ENCODE assay signal across 12 cellular contexts in the genomic region with DNA sequence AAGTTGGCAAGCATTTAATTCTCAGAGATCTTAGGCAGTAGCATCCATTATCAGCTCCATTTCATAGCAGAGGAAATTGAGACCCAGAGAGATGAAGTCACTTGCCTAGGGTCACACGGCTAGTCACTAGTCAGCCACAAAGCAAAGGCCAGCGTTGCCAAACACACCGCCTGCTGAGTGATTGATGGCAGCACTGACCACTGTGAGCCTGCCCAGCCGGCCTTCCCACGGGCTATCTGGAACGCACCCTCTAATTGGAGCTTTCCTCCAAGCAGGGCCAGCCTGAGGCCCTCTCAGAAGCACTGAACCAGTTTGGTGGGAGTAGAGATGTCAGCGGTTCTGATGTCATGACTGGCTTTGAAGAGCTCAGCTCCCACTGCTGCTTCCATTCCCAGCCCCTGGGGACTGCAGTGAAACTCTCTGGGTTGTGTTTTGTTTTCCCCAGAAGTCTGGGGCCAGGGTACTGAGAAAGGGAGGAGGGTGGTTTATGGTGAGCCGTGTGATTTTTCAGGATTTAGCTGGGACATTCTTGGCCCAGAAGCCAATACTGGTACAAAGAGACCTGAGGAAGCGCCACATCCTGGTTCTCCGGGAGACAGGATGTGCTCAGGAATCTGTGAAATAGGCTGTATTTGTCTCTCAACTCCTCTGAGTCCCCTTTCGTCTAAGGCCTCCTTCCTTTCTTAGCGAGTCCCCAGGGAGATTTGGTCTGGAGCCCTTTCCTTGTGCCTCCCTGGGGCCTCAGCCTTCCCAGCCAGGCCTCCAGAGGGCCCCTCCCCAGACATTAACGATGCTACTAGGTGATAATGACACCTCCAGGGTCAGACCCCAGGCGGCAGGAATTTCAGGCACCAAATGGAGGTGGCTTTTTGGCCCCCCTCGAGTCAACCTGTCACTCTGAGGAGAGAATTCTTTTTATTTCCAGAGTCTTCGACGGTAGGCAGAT. TPM values are rescaled to one million over a fixed set of nuclear protein-coding genes. Genes with fewer than 3 reads are reported as not detected.
DNase-seq lines count a peak whose midpoint lies in the region; ATAC-seq and TF ChIP-seq lines count a peak whose summit lies in the region.
"Had no signal": no experiment of that assay in that cellular context is flagged by ENCODE, and none has a peak within 500 bp of the region (broad histone marks: within the 10 kb centered on the region; RNA-seq: fewer than 3 reads in every experiment).

No MANE protein-coding gene starts in this region.

- H3K27ac Mint-ChIP-seq in osteocyte (ENCODE audit: unreplicated experiment) = peak overlapping the region; percentile 78
- H3K27ac Mint-ChIP-seq: memory B cell had no signal

- H3K4me3 ChIP-seq in left ventricle myocardium inferior = peak overlapping the region; percentile 2

- H3K9me3 Mint-ChIP-seq in osteocyte (ENCODE audit: unreplicated experiment) = no peaks in the 10 kb centered on the region
- H3K9me3 Mint-ChIP-seq: memory B cell had no signal

- no peaks in the 10 kb centered on the region for H3K36me3 Mint-ChIP-seq in osteocyte (ENCODE audit: unreplicated experiment)
- H3K36me3 Mint-ChIP-seq: memory B cell had no signal

- peaks cover 39% of the 10 kb centered on the region for H3K4me1 ChIP-seq in left ventricle myocardium inferior

- DNase-seq in Caki2 (ENCODE audit: low read depth) (peak; percentile 62), amniotic epithelial cell (ENCODE audit: low read depth) (peak; percentile 83), left ventricle myocardium inferior (peak; percentile 75), osteocyte (ENCODE audit: extremely low spot score, unreplicated experiment) (peak; percentile 87), NCI-H226 (no peak), NCI-H345 (lab: John Stamatoyannopoulos, UW) (no peak)
- DNase-seq: amniotic stem cell, NCI-H526, WERI-Rb-1 had no signal

- no peak overlapping the region for H3K4me3 Mint-ChIP-seq in osteocyte (ENCODE audit: unreplicated experiment)
- H3K4me3 Mint-ChIP-seq: memory B cell had no signal

- H3K4me1 Mint-ChIP-seq in osteocyte (ENCODE audit: unreplicated experiment) = peaks cover 16% of the 10 kb centered on the region
- H3K4me1 Mint-ChIP-seq: memory B cell had no signal

- in situ Hi-C loops in Caki2 (cut with HindIII; ENCODE audit: low pct_unique_long_range_greater_than_20kb, low sequenced_read_pairs) = no loop called here

- intact Hi-C loops in left ventricle myocardium inferior (cut with micrococcal nuclease) = no loop called here

- no peak for TF ChIP-seq CTCF in left ventricle myocardium inferior (IDR thresholded peaks at IDR 0.05; ENCODE audit: borderline replicate concordance)
- TF ChIP-seq CTCF in osteocyte (IDR thresholded peaks at IDR 0.05) = no peak

- peak overlapping the region; percentile 89 for H3K27ac ChIP-seq in left ventricle myocardium inferior (replicated peaks)
- H3K27ac ChIP-seq: WERI-Rb-1 had no signal

- no peaks in the 10 kb centered on the region for H3K36me3 ChIP-seq in left ventricle myocardium inferior
- H3K36me3 ChIP-seq: WERI-Rb-1 had no signal

- no peaks in the 10 kb centered on the region for H3K27me3 Mint-ChIP-seq in osteocyte (ENCODE audit: unreplicated experiment)

- no peak for ATAC-seq in HG02610 (IDR thresholded peaks at IDR 0.05; ENCODE audit: unreplicated experiment)
- no peak for ATAC-seq in GM21423 (IDR thresholded peaks at IDR 0.05; ENCODE audit: unreplicated experiment)

- H3K9me3 ChIP-seq in left ventricle myocardium inferior (replicated peaks) = no peaks in the 10 kb centered on the region

- no peaks in the 10 kb centered on the region for H3K27me3 ChIP-seq in left ventricle myocardium inferior (ENCODE audit: low read depth)

RNA-seq across cellular contexts. Expression of gene SPRY4, which starts 44.5 kb away (rescaled TPM):
- 0.09 and 0.20 TPM in 2 replicates for total RNA-seq in Caki2 (2014; rRNA removed; shearing (Covaris generic); ENCODE audit: low replicate concordance)
- total RNA-seq in left ventricle myocardium inferior = 10.2 TPM
- total RNA-seq in osteocyte = 12.0 and 15.6 TPM in 2 replicates

Comparison
In these comparisons a context has a peak if more than half of its experiments do, and no peak if none do; other contexts are left out.
1. DNase-seq: peak in Caki2 (single experiment), amniotic epithelial cell (single experiment), left ventricle myocardium inferior (single experiment) and osteocyte (single experiment); none in NCI-H226 (single experiment) and NCI-H345 (single experiment).